In genomic region chr10:6018422-6018821, GRCh38 we compare ENCODE assay signal across 16 cellular contexts. TPM values are rescaled to one million over a fixed set of nuclear protein-coding genes. Genes with fewer than 3 reads are reported as not detected.
DNase-seq lines count a peak whose midpoint lies in the region; ATAC-seq and TF ChIP-seq lines count a peak whose summit lies in the region.
"Had no signal": no experiment of that assay in that cellular context is flagged by ENCODE, and none has a peak within 500 bp of the region (broad histone marks: within the 10 kb centered on the region; RNA-seq: fewer than 3 reads in every experiment).

No MANE protein-coding gene starts in this region.

- H3K9ac ChIP-seq in colonic mucosa (ENCODE audit: low read depth in 2 of 2, low read length in 2 of 2): no peak overlapping the region

- in situ Hi-C loops in transverse colon (cut with MboI; ENCODE audit: low pct_ligation_motif_present in 1 of 4, low pct_unique_long_range_greater_than_20kb in 1 of 4, low sequenced_read_pairs in 3 of 4): loop anchor here in 2 of 4 donors (10.0 kb wide), 1 partner anchor 66 kb away; the partner anchor contains the start of gene RBM17 (in 2 of the 2)

- intact Hi-C loops in Right ventricle myocardium inferior (cut with DNase I): loop anchor here (5.0 kb wide), 1 partner anchor 54 kb away; no protein-coding TSS in a partner anchor
- intact Hi-C loops in colonic mucosa (cut with DNase I): loop anchor here (5.0 kb wide), 1 partner anchor 69 kb away; the partner anchor contains the start of gene RBM17
- intact Hi-C loops in left lung (cut with DNase I): no loop called here
- intact Hi-C loops in transverse colon (cut with DNase I; ENCODE audit: low total_unique reads): no loop called here

- ATAC-seq in Right ventricle myocardium inferior: peak; percentile 83
- peak; percentile 32 for ATAC-seq in left lung
- no peak for ATAC-seq in GM19328 (IDR thresholded peaks at IDR 0.05; ENCODE audit: unreplicated experiment)
- ATAC-seq: activated CD4-positive, CD25-positive, alpha-beta regulatory T cell treated with anti-CD3 and anti-CD28 coated beads, Interleukin-2, amount 50 U/mL, for 24 hours had no signal

- H3K4me1 ChIP-seq in right atrium auricular region (no peaks in the 10 kb centered on the region), colonic mucosa (peaks cover 4% of the 10 kb centered on the region), left lung (peaks cover 0 to 6% of the 10 kb centered on the region in 2 donors), transverse colon (peaks cover 0 to 13% (median 7%) of the 10 kb centered on the region in 4 donors)

- DNase-seq in Right ventricle myocardium inferior (ENCODE audit: missing footprints): peak; percentile 75
- DNase-seq in right atrium auricular region (ENCODE audit: low spot score): no peak
- DNase-seq in colonic mucosa: peak; percentile 40
- DNase-seq in left lung: no peak
- no peak for DNase-seq in transverse colon
- no peak for DNase-seq in SW480 (ENCODE audit: low spot score)
- no peak for DNase-seq in NCI-H2196 treated with DMSO at 0.1 percent for 48 hours (lab: John Stamatoyannopoulos, UW; ENCODE audit: unreplicated experiment)
- DNase-seq: DMS153, NCI-H146, NCI-H526, PC-9 had no signal

- H3K27ac ChIP-seq in right atrium auricular region (peak overlapping the region in 1 of 2 donors; percentile 38), colonic mucosa (peak overlapping the region; percentile 5), left lung (peak overlapping the region; percentile 19 to 63), transverse colon (peak overlapping the region in 3 of 4 donors; percentile 44 to 65 (median 63))
- H3K27ac ChIP-seq: cardiac muscle cell, HL-60, PC-9 had no signal

- H3K36me3 ChIP-seq in right atrium auricular region (no peaks in the 10 kb centered on the region), colonic mucosa (no peaks in the 10 kb centered on the region), left lung (no peaks in the 10 kb centered on the region), transverse colon (no peaks in the 10 kb centered on the region)
- H3K36me3 ChIP-seq: cardiac muscle cell had no signal

- no peak for TF ChIP-seq POLR2A in transverse colon (IDR thresholded peaks at IDR 0.05)

- TF ChIP-seq CTCF in right atrium auricular region (IDR thresholded peaks at IDR 0.05) (no peak), colonic mucosa (IDR thresholded peaks at IDR 0.05) (no peak), left lung (IDR thresholded peaks at IDR 0.05) (no peak), transverse colon (IDR thresholded peaks at IDR 0.05) (no peak)

- no peaks in the 10 kb centered on the region for H3K9me3 ChIP-seq in right atrium auricular region
- H3K9me3 ChIP-seq in colonic mucosa: no peaks in the 10 kb centered on the region
- no peaks in the 10 kb centered on the region for H3K9me3 ChIP-seq in left lung
- no peaks in the 10 kb centered on the region for H3K9me3 ChIP-seq in transverse colon

- 45 to 75% methylated on average over 3 to 5 of the region's 5 CpGs for WGBS in transverse colon (ENCODE audit: low coverage in 1 of 2), 2 donors

- TF ChIP-seq EP300 in transverse colon (IDR thresholded peaks at IDR 0.05; ENCODE audit: low read depth): no peak

- H3K27me3 ChIP-seq in right atrium auricular region (no peaks in the 10 kb centered on the region), colonic mucosa (no peaks in the 10 kb centered on the region), left lung (no peaks in the 10 kb centered on the region), transverse colon (no peaks in the 10 kb centered on the region)
- H3K27me3 ChIP-seq: cardiac muscle cell had no signal

- H3K4me3 ChIP-seq in right atrium auricular region (no peak overlapping the region), colonic mucosa (no peak overlapping the region), left lung (no peak overlapping the region), transverse colon (no peak overlapping the region)
- H3K4me3 ChIP-seq: cardiac muscle cell, PC-9 had no signal

RNA-seq across cellular contexts. Expression of gene IL15RA, which starts 41.1 kb away (rescaled TPM):
- 11.6 TPM for total RNA-seq in Right ventricle myocardium inferior
- 10 to 100 TPM in 1 of 2 donors, 1 to 10 TPM in 1; 9.6 to 30.5 TPM for total RNA-seq in right atrium auricular region
- total RNA-seq in colonic mucosa: 10 to 100 TPM; 11.5 to 16.0 TPM
- total RNA-seq in left lung: 10 to 100 TPM; 14.7 to 46.2 TPM
- total RNA-seq in transverse colon: 10 to 100 TPM in 3 of 4 donors, 1 to 10 TPM in 1; 3.7 to 58.1 (median 24.6) TPM

RNA-seq across cellular contexts. Expression of gene IL2RA, which starts 43.7 kb away (rescaled TPM):
- total RNA-seq in Right ventricle myocardium inferior (3.8 TPM), right atrium auricular region (under 1 TPM; 0.16 to 0.30 TPM), colonic mucosa (1 to 10 TPM; 1.7 to 2.4 TPM), left lung (1 to 10 TPM; 1.7 to 4.1 TPM), transverse colon (1 to 10 TPM in 1 of 4 donors, under 1 TPM in 1, not detected in 2; 0.79 to 1.1 TPM)
- total RNA-seq: cardiac muscle cell, osteoblast, PC-9 had no signal

Comparison
In these comparisons a context has a peak if more than half of its experiments do, and no peak if none do; other contexts are left out.
1. DNase-seq: peak in Right ventricle myocardium inferior (single experiment) and colonic mucosa (single experiment); none in right atrium auricular region (single experiment), left lung (0 of 2), transverse colon (single experiment), SW480 (single experiment) and NCI-H2196 treated with DMSO at 0.1 percent for 48 hours (single experiment).
2. intact Hi-C loops: an anchor here in Right ventricle myocardium inferior (5.0 kb wide) and colonic mucosa (5.0 kb wide); none called in left lung and transverse colon.